Comparison of ENCODE assay signal across 22 cellular contexts in the genomic region with DNA sequence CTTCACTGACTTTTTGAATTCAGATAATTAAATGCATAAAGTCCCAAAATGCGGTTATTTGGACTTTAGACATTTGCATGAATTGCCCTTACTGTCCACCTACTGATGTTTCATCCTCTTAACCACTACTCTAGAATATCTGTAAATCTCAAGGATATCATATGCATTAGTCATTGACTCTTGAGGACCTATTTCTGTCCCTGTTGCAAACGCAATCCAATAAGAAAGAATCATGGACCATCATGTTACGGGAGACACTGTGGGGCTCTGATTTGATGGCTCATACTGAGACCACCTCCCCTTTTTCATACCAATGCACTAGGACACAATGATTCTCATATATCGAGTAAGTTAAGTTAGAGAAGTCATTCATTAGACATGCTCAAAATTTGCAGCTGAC. TPM values are rescaled to one million over a fixed set of nuclear protein-coding genes. Genes with fewer than 3 reads are reported as not detected.
"Had no signal": no experiment of that assay in that cellular context is flagged by ENCODE, and none has a peak within 500 bp of the region (broad histone marks: within the 10 kb centered on the region; RNA-seq: fewer than 3 reads in every experiment).

No MANE protein-coding gene starts in this region.

- H3K36me3 ChIP-seq: gastrocnemius medialis, left ventricle myocardium inferior, tibial artery, uterus had no signal

- H3K27me3 ChIP-seq: uterus had no signal

- DNase-seq: activated CD4-positive, alpha-beta memory T cell treated with anti-CD3 and anti-CD28 coated beads for 36 hours; activated CD4-positive, alpha-beta T cell treated with anti-CD3 and anti-CD28 coated beads for 4 hours; activated naive CD4-positive, alpha-beta T cell; activated naive CD8-positive, alpha-beta T cell treated with anti-CD3 and anti-CD28 coated beads for 36 hours; activated T-cell treated with anti-CD3 and anti-CD28 coated beads, Interleukin-2, amount 50 U/mL, for 1 hour; erythroblast; gastrocnemius medialis; head of caudate nucleus; kidney; left ventricle myocardium inferior; naive B cell; stimulated activated naive CD8-positive, alpha-beta T cell treated with anti-CD3 and anti-CD28 coated beads, Interleukin-15, Interleukin-2, amounts not matched to agents 100 U/mL and 50 U/mL, for 24 hours; substantia nigra; tibial artery; uterus had no signal

- H3K27ac ChIP-seq: coronary artery, gastrocnemius medialis, left ventricle myocardium inferior, tibial artery, uterus had no signal

- H3K4me1 ChIP-seq: gastrocnemius medialis, left ventricle myocardium inferior, tibial artery, uterus had no signal

- H3K9me3 ChIP-seq: gastrocnemius medialis, left ventricle myocardium inferior, tibial artery, uterus had no signal

- H3K4me3 ChIP-seq: coronary artery, gastrocnemius medialis, left ventricle myocardium inferior, tibial artery, uterus had no signal

- ATAC-seq: activated T-helper 17 cell treated with anti-CD3 and anti-CD28 coated beads, Interleukin-2, amount 50 U/mL, for 72 hours; gastrocnemius medialis; stimulated activated naive CD8-positive, alpha-beta T cell treated with anti-CD3 and anti-CD28 coated beads, Interleukin-15, Interleukin-2, amounts not matched to agents 100 U/mL and 50 U/mL, for 24 hours; WTC11 had no signal

RNA-seq across cellular contexts. Expression of gene POU2AF2, which starts 14.3 kb away (rescaled TPM):
- total RNA-seq: activated CD4-positive, alpha-beta memory T cell treated with anti-CD3 and anti-CD28 coated beads for 36 hours; activated naive CD8-positive, alpha-beta T cell treated with anti-CD3 and anti-CD28 coated beads for 36 hours; kidney; left ventricle myocardium inferior; neural crest cell; osteoblast; progenitor cell of endocrine pancreas; skeletal muscle tissue; uterus; WTC11 had no signal

RNA-seq across cellular contexts. Expression of gene POU2AF3, which starts 38.5 kb away (rescaled TPM):
- total RNA-seq: activated CD4-positive, alpha-beta memory T cell treated with anti-CD3 and anti-CD28 coated beads for 36 hours; activated naive CD8-positive, alpha-beta T cell treated with anti-CD3 and anti-CD28 coated beads for 36 hours; activated T-helper 17 cell treated with anti-CD3 and anti-CD28 coated beads, Interleukin-2, amount 50 U/mL, for 72 hours had no signal
